ENCODE assay signal across 12 cellular contexts in the genomic region with DNA sequence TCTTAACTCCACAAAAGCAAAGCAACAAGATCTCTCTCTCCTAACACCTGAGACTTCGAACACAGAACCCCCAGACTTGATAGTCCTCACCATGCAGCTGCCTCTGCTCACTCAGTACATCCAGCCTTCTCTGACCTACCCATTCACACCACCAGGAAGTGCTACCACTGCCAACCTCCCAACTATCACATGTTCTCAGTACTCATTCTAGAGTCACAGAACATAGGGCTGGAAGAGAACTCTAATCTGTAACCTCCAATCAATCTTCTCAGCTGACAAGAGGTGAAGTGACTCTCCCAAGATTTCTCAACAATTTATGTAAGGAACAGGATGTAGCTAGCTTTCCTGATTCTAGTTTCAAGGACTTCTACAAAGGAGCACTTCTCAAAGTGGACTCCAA. TPM values are rescaled to one million over a fixed set of nuclear protein-coding genes. Genes with fewer than 3 reads are reported as not detected.
DNase-seq lines count a peak whose midpoint lies in the region; TF ChIP-seq lines count a peak whose summit lies in the region.
"Had no signal": no experiment of that assay in that cellular context is flagged by ENCODE, and none has a peak within 500 bp of the region (broad histone marks: within the 10 kb centered on the region; RNA-seq: fewer than 3 reads in every experiment).

No MANE protein-coding gene starts in this region.

- H3K4me3 ChIP-seq in AG10803 (ENCODE audit: low read length) (no peak overlapping the region), hepatocyte (no peak overlapping the region)
- H3K4me3 ChIP-seq: cardiac muscle cell had no signal

- peaks cover 3% of the 10 kb centered on the region for H3K9me3 ChIP-seq in hepatocyte (ENCODE audit: low read depth)

- H3K4me1 Mint-ChIP-seq in activated T-helper 2 cell treated with anti-CD3 and anti-CD28 coated beads, Interferon-gamma antibody, Interleukin-2, Interleukin-4, amounts not matched to agents 10 μg/mL and 5 μg/mL and 100 μg/mL, durations not matched to agents 14 hours and 24 hours and 36 hours (ENCODE audit: low read depth) = peaks cover 43% of the 10 kb centered on the region

- peaks cover 12% of the 10 kb centered on the region for H3K36me3 ChIP-seq in hepatocyte (replicated peaks; ENCODE audit: insufficient read depth, low read depth)

- peak overlapping the region; percentile 13 for H3K27ac ChIP-seq in hepatocyte

- H3K27me3 Mint-ChIP-seq in activated T-helper 2 cell treated with anti-CD3 and anti-CD28 coated beads, Interferon-gamma antibody, Interleukin-2, Interleukin-4, amounts not matched to agents 10 μg/mL and 5 μg/mL and 100 μg/mL, durations not matched to agents 14 hours and 24 hours and 36 hours (ENCODE audit: low read depth) = no peaks in the 10 kb centered on the region

- H3K36me3 Mint-ChIP-seq in activated T-helper 2 cell treated with anti-CD3 and anti-CD28 coated beads, Interferon-gamma antibody, Interleukin-2, Interleukin-4, amounts not matched to agents 10 μg/mL and 5 μg/mL and 100 μg/mL, durations not matched to agents 14 hours and 24 hours and 36 hours (ENCODE audit: low read depth) = peaks cover 64% of the 10 kb centered on the region

- peak overlapping the region; percentile 10 for H3K27ac Mint-ChIP-seq in activated T-helper 2 cell treated with anti-CD3 and anti-CD28 coated beads, Interferon-gamma antibody, Interleukin-2, Interleukin-4, amounts not matched to agents 10 μg/mL and 5 μg/mL and 100 μg/mL, durations not matched to agents 14 hours and 24 hours and 36 hours

- no peaks in the 10 kb centered on the region for H3K27me3 ChIP-seq in hepatocyte
- H3K27me3 ChIP-seq: cardiac muscle cell had no signal

- H3K9me3 Mint-ChIP-seq in activated T-helper 2 cell treated with anti-CD3 and anti-CD28 coated beads, Interferon-gamma antibody, Interleukin-2, Interleukin-4, amounts not matched to agents 10 μg/mL and 5 μg/mL and 100 μg/mL, durations not matched to agents 14 hours and 24 hours and 36 hours = peaks cover 19% of the 10 kb centered on the region

- 96% methylated on average over 1 of the region's 1 CpG for WGBS in hepatocyte (ENCODE audit: low lambda C conversion rate, missing lambda C conversion rate)

- intact Hi-C loops in activated T-helper 2 cell treated with anti-CD3 and anti-CD28 coated beads, Interferon-gamma antibody, Interleukin-2, Interleukin-4, amounts not matched to agents 10 μg/mL and 5 μg/mL and 100 μg/mL, durations not matched to agents 14 hours and 24 hours and 36 hours (cut with micrococcal nuclease) = no loop called here

- H3K9me2 ChIP-seq in hepatocyte (replicated peaks; ENCODE audit: insufficient read depth) = no peaks in the 10 kb centered on the region

- TF ChIP-seq CTCF in AG10803 (conservative IDR thresholded peaks at IDR 0.05; ENCODE audit: low read length) (0 out of 2 replicates have a peak, but pooled peaks have one; percentile 9), hepatocyte (IDR thresholded peaks at IDR 0.05; ENCODE audit: poor library complexity) (no peak)

- H2AFZ ChIP-seq in hepatocyte = no peak overlapping the region

- peaks cover 82% of the 10 kb centered on the region for H3K79me2 ChIP-seq in hepatocyte

- H3K4me3 Mint-ChIP-seq in activated T-helper 2 cell treated with anti-CD3 and anti-CD28 coated beads, Interferon-gamma antibody, Interleukin-2, Interleukin-4, amounts not matched to agents 10 μg/mL and 5 μg/mL and 100 μg/mL, durations not matched to agents 14 hours and 24 hours and 36 hours (ENCODE audit: low read depth) = no peak overlapping the region

- peaks cover 10% of the 10 kb centered on the region for H3K4me1 ChIP-seq in hepatocyte (ENCODE audit: insufficient read depth)

- peaks cover 3% of the 10 kb centered on the region for H4K20me1 ChIP-seq in hepatocyte (ENCODE audit: insufficient read depth, poor library complexity, severe bottlenecking)

- peak; percentile 23 for DNase-seq in AG10803 (ENCODE audit: low read depth)
- DNase-seq in HCEC 1CT = peak; percentile 65
- DNase-seq in activated T-helper 2 cell treated with anti-CD3 and anti-CD28 coated beads, Interferon-gamma antibody, Interleukin-2, Interleukin-4, amounts not matched to agents 10 μg/mL and 5 μg/mL and 100 μg/mL, durations not matched to agents 14 hours and 24 hours and 36 hours (ENCODE audit: low spot score) = no peak
- DNase-seq in hepatocyte (ENCODE audit: low spot score) = peak; percentile 51
- DNase-seq in T-helper 9 cell = no peak
- no peak for DNase-seq in NCI-H1436 (lab: John Stamatoyannopoulos, UW)
- DNase-seq in RPMI8226 = no peak
- no peak for DNase-seq in SHP77 treated with DMSO at 0.1 percent for 48 hours (lab: John Stamatoyannopoulos, UW)
- DNase-seq: NCI-H1105 treated with DMSO at 0.1 percent for 48 hours, substantia nigra had no signal

- no peak overlapping the region for H3K4me2 ChIP-seq in hepatocyte

RNA-seq across cellular contexts. Expression of gene NUDCD3, which starts 3.8 kb away (rescaled TPM):
- total RNA-seq in activated T-helper 2 cell treated with anti-CD3 and anti-CD28 coated beads, Interferon-gamma antibody, Interleukin-2, Interleukin-4, amounts not matched to agents 10 μg/mL and 5 μg/mL and 100 μg/mL, durations not matched to agents 14 hours and 24 hours and 36 hours = 86.8 and 90.2 TPM in 2 replicates
- 35.1 and 60.8 TPM in 2 replicates for total RNA-seq in hepatocyte
- polyA plus RNA-seq in hepatocyte = 42.6 and 54.7 TPM in 2 replicates

RNA-seq across cellular contexts. Expression of gene NPC1L1, which starts 54.4 kb away (rescaled TPM):
- not detected in 2 replicates for total RNA-seq in activated T-helper 2 cell treated with anti-CD3 and anti-CD28 coated beads, Interferon-gamma antibody, Interleukin-2, Interleukin-4, amounts not matched to agents 10 μg/mL and 5 μg/mL and 100 μg/mL, durations not matched to agents 14 hours and 24 hours and 36 hours
- 14.8 and 20.6 TPM in 2 replicates for total RNA-seq in hepatocyte
- 25.3 and 25.8 TPM in 2 replicates for polyA plus RNA-seq in hepatocyte
- total RNA-seq: cardiac muscle cell, skeletal muscle tissue had no signal
- polyA plus RNA-seq: cardiac muscle cell had no signal

Comparison
In these comparisons a context has a peak if more than half of its experiments do, and no peak if none do; other contexts are left out.
1. DNase-seq: peak in AG10803 (single experiment), HCEC 1CT (single experiment) and hepatocyte (single experiment); none in activated T-helper 2 cell treated with anti-CD3 and anti-CD28 coated beads, Interferon-gamma antibody, Interleukin-2, Interleukin-4, amounts not matched to agents 10 μg/mL and 5 μg/mL and 100 μg/mL, durations not matched to agents 14 hours and 24 hours and 36 hours (single experiment), T-helper 9 cell (single experiment), NCI-H1436 (single experiment), RPMI8226 (single experiment) and SHP77 treated with DMSO at 0.1 percent for 48 hours (single experiment).
2. RNA of gene NPC1L1, which starts 54.4 kb away (total RNA-seq): 14.8 to 20.6 TPM in hepatocyte; not detected in activated T-helper 2 cell treated with anti-CD3 and anti-CD28 coated beads, Interferon-gamma antibody, Interleukin-2, Interleukin-4, amounts not matched to agents 10 μg/mL and 5 μg/mL and 100 μg/mL, durations not matched to agents 14 hours and 24 hours and 36 hours; every median in the first group is over 10 times any median in the second.